1 cellular context compared by ENCODE assay signal in the genomic region with DNA sequence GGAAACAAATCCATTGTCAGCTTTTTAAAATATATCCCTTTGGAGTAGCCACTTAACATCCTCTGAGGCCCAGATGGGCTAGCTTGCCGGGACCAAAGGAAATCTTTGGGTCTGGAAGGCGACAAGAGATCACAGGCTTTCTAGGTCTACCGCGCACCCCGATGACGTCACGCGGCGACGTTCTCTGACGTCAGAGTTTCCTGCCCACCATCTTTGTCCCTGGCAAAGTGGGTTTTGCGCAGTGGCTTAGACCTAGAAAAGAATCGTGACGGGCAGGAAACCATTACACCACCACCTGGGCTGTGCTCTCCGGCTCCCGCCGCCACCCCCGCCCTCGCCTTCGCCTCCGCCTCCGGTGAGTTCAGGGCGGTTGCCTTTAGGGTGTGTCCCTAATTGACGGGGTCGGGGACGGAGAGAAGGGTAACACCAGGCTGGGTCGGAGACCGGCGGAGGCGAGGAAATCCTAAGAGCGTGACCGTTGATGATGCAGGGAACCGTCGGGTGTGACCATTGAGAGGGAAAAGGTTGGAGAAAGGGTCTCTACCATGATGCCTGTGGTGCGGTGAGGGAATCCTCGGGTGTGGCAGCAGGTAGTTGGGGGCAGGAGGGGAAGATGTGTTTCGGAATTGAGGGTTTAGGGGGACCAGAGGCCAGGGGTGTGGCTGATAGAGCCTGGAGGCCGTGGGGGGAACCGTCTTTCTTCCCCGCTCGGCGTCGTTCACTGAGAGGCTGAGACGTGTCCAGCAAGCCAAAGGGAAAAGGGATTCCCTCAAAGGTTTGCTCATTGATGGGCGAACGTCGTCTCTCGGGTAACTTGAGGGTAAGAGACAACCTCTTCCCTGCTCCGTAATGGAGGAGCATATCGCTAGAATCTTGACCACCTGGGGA.
TF ChIP-seq lines count a peak whose summit lies in the region.

A gene (plus strand): TSS at position 249 of the 888 bp plus-strand sequence. CDS start 6,709 bp downstream, outside the sequence.

TF ChIP-seq in GM23338, 12 proteins besides CTCF, POLR2A, EP300 and RAD21 (continued from another document):
- TF ChIP-seq, protein P1, sequence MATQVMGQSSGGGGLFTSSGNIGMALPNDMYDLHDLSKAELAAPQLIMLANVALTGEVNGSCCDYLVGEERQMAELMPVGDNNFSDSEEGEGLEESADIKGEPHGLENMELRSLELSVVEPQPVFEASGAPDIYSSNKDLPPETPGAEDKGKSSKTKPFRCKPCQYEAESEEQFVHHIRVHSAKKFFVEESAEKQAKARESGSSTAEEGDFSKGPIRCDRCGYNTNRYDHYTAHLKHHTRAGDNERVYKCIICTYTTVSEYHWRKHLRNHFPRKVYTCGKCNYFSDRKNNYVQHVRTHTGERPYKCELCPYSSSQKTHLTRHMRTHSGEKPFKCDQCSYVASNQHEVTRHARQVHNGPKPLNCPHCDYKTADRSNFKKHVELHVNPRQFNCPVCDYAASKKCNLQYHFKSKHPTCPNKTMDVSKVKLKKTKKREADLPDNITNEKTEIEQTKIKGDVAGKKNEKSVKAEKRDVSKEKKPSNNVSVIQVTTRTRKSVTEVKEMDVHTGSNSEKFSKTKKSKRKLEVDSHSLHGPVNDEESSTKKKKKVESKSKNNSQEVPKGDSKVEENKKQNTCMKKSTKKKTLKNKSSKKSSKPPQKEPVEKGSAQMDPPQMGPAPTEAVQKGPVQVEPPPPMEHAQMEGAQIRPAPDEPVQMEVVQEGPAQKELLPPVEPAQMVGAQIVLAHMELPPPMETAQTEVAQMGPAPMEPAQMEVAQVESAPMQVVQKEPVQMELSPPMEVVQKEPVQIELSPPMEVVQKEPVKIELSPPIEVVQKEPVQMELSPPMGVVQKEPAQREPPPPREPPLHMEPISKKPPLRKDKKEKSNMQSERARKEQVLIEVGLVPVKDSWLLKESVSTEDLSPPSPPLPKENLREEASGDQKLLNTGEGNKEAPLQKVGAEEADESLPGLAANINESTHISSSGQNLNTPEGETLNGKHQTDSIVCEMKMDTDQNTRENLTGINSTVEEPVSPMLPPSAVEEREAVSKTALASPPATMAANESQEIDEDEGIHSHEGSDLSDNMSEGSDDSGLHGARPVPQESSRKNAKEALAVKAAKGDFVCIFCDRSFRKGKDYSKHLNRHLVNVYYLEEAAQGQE (IDR thresholded peaks at IDR 0.05; ENCODE audit: unreplicated experiment), result no peak
- TF ChIP-seq STAT1 (IDR thresholded peaks at IDR 0.05; ENCODE audit: unreplicated experiment), result no peak
- TF ChIP-seq, protein P2, sequence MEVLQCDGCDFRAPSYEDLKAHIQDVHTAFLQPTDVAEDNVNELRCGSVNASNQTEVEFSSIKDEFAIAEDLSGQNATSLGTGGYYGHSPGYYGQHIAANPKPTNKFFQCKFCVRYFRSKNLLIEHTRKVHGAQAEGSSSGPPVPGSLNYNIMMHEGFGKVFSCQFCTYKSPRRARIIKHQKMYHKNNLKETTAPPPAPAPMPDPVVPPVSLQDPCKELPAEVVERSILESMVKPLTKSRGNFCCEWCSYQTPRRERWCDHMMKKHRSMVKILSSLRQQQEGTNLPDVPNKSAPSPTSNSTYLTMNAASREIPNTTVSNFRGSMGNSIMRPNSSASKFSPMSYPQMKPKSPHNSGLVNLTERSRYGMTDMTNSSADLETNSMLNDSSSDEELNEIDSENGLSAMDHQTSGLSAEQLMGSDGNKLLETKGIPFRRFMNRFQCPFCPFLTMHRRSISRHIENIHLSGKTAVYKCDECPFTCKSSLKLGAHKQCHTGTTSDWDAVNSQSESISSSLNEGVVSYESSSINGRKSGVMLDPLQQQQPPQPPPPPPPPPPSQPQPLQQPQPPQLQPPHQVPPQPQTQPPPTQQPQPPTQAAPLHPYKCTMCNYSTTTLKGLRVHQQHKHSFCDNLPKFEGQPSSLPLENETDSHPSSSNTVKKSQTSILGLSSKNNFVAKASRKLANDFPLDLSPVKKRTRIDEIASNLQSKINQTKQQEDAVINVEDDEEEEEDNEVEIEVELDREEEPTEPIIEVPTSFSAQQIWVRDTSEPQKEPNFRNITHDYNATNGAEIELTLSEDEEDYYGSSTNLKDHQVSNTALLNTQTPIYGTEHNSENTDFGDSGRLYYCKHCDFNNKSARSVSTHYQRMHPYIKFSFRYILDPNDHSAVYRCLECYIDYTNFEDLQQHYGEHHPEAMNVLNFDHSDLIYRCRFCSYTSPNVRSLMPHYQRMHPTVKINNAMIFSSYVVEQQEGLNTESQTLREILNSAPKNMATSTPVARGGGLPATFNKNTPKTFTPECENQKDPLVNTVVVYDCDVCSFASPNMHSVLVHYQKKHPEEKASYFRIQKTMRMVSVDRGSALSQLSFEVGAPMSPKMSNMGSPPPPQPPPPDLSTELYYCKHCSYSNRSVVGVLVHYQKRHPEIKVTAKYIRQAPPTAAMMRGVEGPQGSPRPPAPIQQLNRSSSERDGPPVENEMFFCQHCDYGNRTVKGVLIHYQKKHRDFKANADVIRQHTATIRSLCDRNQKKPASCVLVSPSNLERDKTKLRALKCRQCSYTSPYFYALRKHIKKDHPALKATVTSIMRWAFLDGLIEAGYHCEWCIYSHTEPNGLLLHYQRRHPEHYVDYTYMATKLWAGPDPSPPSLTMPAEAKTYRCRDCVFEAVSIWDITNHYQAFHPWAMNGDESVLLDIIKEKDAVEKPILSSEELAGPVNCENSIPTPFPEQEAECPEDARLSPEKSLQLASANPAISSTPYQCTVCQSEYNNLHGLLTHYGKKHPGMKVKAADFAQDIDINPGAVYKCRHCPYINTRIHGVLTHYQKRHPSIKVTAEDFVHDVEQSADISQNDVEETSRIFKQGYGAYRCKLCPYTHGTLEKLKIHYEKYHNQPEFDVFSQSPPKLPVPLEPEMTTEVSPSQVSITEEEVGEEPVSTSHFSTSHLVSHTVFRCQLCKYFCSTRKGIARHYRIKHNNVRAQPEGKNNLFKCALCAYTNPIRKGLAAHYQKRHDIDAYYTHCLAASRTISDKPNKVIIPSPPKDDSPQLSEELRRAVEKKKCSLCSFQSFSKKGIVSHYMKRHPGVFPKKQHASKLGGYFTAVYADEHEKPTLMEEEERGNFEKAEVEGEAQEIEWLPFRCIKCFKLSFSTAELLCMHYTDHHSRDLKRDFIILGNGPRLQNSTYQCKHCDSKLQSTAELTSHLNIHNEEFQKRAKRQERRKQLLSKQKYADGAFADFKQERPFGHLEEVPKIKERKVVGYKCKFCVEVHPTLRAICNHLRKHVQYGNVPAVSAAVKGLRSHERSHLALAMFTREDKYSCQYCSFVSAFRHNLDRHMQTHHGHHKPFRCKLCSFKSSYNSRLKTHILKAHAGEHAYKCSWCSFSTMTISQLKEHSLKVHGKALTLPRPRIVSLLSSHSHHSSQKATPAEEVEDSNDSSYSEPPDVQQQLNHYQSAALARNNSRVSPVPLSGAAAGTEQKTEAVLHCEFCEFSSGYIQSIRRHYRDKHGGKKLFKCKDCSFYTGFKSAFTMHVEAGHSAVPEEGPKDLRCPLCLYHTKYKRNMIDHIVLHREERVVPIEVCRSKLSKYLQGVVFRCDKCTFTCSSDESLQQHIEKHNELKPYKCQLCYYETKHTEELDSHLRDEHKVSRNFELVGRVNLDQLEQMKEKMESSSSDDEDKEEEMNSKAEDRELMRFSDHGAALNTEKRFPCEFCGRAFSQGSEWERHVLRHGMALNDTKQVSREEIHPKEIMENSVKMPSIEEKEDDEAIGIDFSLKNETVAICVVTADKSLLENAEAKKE (CRISPR knock-in tag; IDR thresholded peaks at IDR 0.05), result no peak
- peak; percentile 100 for TF ChIP-seq CREB1 (CRISPR knock-in tag; IDR thresholded peaks at IDR 0.05; ENCODE audit: low read depth)
- peak; percentile 75 for TF ChIP-seq POLR2AphosphoS5 (IDR thresholded peaks at IDR 0.05; ENCODE audit: low read depth)
- TF ChIP-seq, protein P3, sequence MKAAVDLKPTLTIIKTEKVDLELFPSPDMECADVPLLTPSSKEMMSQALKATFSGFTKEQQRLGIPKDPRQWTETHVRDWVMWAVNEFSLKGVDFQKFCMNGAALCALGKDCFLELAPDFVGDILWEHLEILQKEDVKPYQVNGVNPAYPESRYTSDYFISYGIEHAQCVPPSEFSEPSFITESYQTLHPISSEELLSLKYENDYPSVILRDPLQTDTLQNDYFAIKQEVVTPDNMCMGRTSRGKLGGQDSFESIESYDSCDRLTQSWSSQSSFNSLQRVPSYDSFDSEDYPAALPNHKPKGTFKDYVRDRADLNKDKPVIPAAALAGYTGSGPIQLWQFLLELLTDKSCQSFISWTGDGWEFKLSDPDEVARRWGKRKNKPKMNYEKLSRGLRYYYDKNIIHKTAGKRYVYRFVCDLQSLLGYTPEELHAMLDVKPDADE (IDR thresholded peaks at IDR 0.05), result peak; percentile 97
- no peak for TF ChIP-seq NANOG (IDR thresholded peaks at IDR 0.05; ENCODE audit: borderline replicate concordance)
